19 cellular contexts compared by ENCODE assay signal in the genomic region with DNA sequence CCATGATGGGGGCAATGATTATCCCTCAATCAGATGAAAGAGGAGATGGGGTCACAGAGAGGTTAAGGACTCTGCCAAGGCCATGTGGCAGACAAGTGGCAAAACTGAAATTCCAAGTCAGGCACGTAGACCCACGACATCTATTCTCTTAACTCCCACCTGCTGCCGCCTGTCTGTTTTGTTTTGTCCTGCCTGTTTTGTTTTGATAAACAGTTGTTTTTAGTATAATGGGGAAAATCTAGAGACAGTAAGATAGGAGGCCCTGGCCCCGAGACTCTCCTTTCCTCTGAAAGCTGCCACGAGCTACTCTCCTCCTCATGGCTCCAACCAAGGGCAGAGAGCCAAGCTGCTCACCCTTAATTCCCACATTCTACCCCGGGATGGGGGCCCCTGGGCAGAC.
"Had no signal": no experiment of that assay in that cellular context is flagged by ENCODE, and none has a peak within 500 bp of the region (broad histone marks: within the 10 kb centered on the region; RNA-seq: fewer than 3 reads in every experiment).

No MANE protein-coding gene starts in this region.

- H3K9me3 ChIP-seq: gastroesophageal sphincter, stomach, suprapubic skin, tibial nerve had no signal

- H3K27ac ChIP-seq: coronary artery, gastroesophageal sphincter, stomach, suprapubic skin, tibial nerve had no signal

- H3K4me3 ChIP-seq: coronary artery, gastroesophageal sphincter, stomach, suprapubic skin, tibial nerve had no signal

- H3K36me3 ChIP-seq: gastroesophageal sphincter, stomach, suprapubic skin, tibial nerve had no signal

- DNase-seq: activated CD4-positive, alpha-beta T cell treated with anti-CD3 and anti-CD28 coated beads for 1 hour; activated CD4-positive, alpha-beta T cell treated with anti-CD3 and anti-CD28 coated beads, Interleukin-2, amount 50 U/mL, for 4 hours; activated effector memory CD4-positive, alpha-beta T cell treated with Interleukin-2 at 50 U/mL for 16 hours; activated naive CD4-positive, alpha-beta T cell treated with anti-CD3 and anti-CD28 coated beads, Interleukin-2, amount 10 ng/mL, durations not matched to agents 7 days and 5 days; activated naive CD8-positive, alpha-beta T cell treated with anti-CD3 and anti-CD28 coated beads, Interleukin-2, amount 50 U/mL, for 24 hours; activated T-cell treated with anti-CD3 and anti-CD28 coated beads, Interleukin-2, amount 50 U/mL, for 48 hours; cerebellar nuclear complex; head of caudate nucleus; hypothalamus; left ventricle myocardium superior; midbrain; natural killer cell; small intestine; stimulated activated CD4-positive, alpha-beta T cell treated with anti-CD3 and anti-CD28 coated beads, Interleukin-15, amount 100 ng/mL, for 24 hours; stomach had no signal
